ENCODE assay signal across 12 cellular contexts in the genomic region with DNA sequence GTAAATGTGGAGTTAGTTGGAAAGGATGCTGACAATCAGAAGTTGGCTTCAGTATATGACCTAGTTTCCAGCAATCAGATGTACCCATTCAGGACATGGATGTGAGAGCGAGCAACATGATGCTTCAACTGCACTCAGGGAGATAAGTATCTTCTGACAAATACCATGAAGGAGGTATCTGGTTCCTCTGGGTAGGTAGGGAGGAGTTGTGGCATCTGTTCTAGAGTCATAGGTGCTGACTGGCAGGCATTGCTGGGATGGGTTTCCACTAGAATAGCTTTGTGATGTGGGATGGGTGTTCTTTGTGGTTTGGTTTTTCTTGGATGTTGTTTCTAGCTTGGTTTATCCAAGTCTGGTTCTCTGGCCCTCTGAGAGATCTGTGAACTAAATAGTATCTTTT. TPM values are rescaled to one million over a fixed set of nuclear protein-coding genes. Genes with fewer than 3 reads are reported as not detected.
A peak's percentile ranks its signal among the peaks of the same experiment; 100 is the strongest.
DNase-seq lines count a peak whose midpoint lies in the region; ATAC-seq and TF ChIP-seq lines count a peak whose summit lies in the region.
"Had no signal": no experiment of that assay in that cellular context is flagged by ENCODE, and none has a peak within 500 bp of the region (broad histone marks: within the 10 kb centered on the region; RNA-seq: fewer than 3 reads in every experiment).

No MANE protein-coding gene starts in this region.

- intact Hi-C loops in OCI-LY7 (cut with micrococcal nuclease; ENCODE audit: unreplicated experiment) (loop anchor here (10.0 kb wide), 3 partner anchors 158 to 672 kb away; a partner anchor contains a TSS), sigmoid colon (cut with DNase I) (no loop called here)

- POLR2A ChIA-PET in OCI-LY7 (lab: Charles Lee): interaction anchor here (0.6 to 1.6 kb wide), 4 partner anchors 8 to 119 kb away, joined by 3 to 7 read pairs (median 5); a partner anchor contains a TSS

- DNase-seq in NCI-H2171 treated with DMSO at 0.1 percent for 48 hours (lab: John Stamatoyannopoulos, UW) (peak; percentile 76), NCI-H2171 (lab: John Stamatoyannopoulos, UW) (no peak), OCI-LY7 (ENCODE audit: low spot score) (no peak), chondrocyte (ENCODE audit: low spot score) (no peak), sigmoid colon (no peak), NCI-H510A (lab: John Stamatoyannopoulos, UW) (no peak), MG63 (no peak)
- DNase-seq: colonic mucosa, NCI-H146, T1000 had no signal

- TF ChIP-seq EP300 in sigmoid colon (IDR thresholded peaks at IDR 0.05): no peak

- H3K9me2 ChIP-seq in OCI-LY7 (ENCODE audit: insufficient read depth, low read length): no peaks in the 10 kb centered on the region

- WGBS in sigmoid colon, 2 donors: 94 to 96% methylated on average over 1 of the region's 1 CpG

- H3K27ac ChIP-seq in OCI-LY7 (ENCODE audit: low read depth, low read length, poor library complexity, severe bottlenecking) (no peak overlapping the region), sigmoid colon (peak overlapping the region in 3 of 4 donors; percentile 35 to 99 (median 99))
- H3K27ac ChIP-seq: colonic mucosa had no signal

- H3K27me3 Mint-ChIP-seq in chondrocyte (ENCODE audit: low read depth): no peaks in the 10 kb centered on the region

- H4K20me1 ChIP-seq in OCI-LY7 (ENCODE audit: insufficient read depth, low read length): no peaks in the 10 kb centered on the region

- no peak overlapping the region for H3K4me3 Mint-ChIP-seq in chondrocyte (ENCODE audit: unreplicated experiment)

- CTCF ChIA-PET in OCI-LY7 (lab: Charles Lee; ENCODE audit: unreplicated experiment): no interaction called here

- H3K9me3 Mint-ChIP-seq in chondrocyte (ENCODE audit: low read depth): no peaks in the 10 kb centered on the region

- no peak for TF ChIP-seq CTCF in OCI-LY7 (conservative IDR thresholded peaks at IDR 0.05; ENCODE audit: low read length)
- TF ChIP-seq CTCF in chondrocyte (IDR thresholded peaks at IDR 0.05): no peak
- TF ChIP-seq CTCF in sigmoid colon (IDR thresholded peaks at IDR 0.05): no peak

- TF ChIP-seq POLR2A in sigmoid colon (IDR thresholded peaks at IDR 0.05): no peak

- H3K9me3 ChIP-seq in OCI-LY7 (ENCODE audit: low read length): peaks cover 9% of the 10 kb centered on the region; the same call in 1 of the 2 replicates
- no peaks in the 10 kb centered on the region for H3K9me3 ChIP-seq in sigmoid colon
- H3K9me3 ChIP-seq in MG63: no peaks in the 10 kb centered on the region
- H3K9me3 ChIP-seq: colonic mucosa had no signal

- H3K27ac Mint-ChIP-seq in chondrocyte (ENCODE audit: unreplicated experiment): peak overlapping the region; percentile 53

- no peak overlapping the region for H2AFZ ChIP-seq in OCI-LY7 (ENCODE audit: low read length)

- H3K27me3 ChIP-seq in sigmoid colon: no peaks in the 10 kb centered on the region
- no peaks in the 10 kb centered on the region for H3K27me3 ChIP-seq in MG63
- H3K27me3 ChIP-seq: colonic mucosa had no signal

- H3K79me2 ChIP-seq in OCI-LY7 (ENCODE audit: insufficient read depth, low read depth, low read length): peaks cover 70% of the 10 kb centered on the region

- ATAC-seq in GM19035 (IDR thresholded peaks at IDR 0.05; ENCODE audit: unreplicated experiment): no peak
- ATAC-seq: left lobe of liver had no signal

- H3K36me3 Mint-ChIP-seq in chondrocyte (ENCODE audit: low read depth): peaks cover 5% of the 10 kb centered on the region

- peaks cover 36% of the 10 kb centered on the region for H3K4me1 Mint-ChIP-seq in chondrocyte (ENCODE audit: low read depth)

- H3K4me3 ChIP-seq in OCI-LY7 (ENCODE audit: low read depth, low read length, poor library complexity, severe bottlenecking) (no peak overlapping the region), sigmoid colon (no peak overlapping the region), MG63 (no peak overlapping the region)
- H3K4me3 ChIP-seq: colonic mucosa had no signal

- peaks cover 29% of the 10 kb centered on the region for H3K4me1 ChIP-seq in OCI-LY7 (ENCODE audit: insufficient read depth, low read length, poor library complexity, severe bottlenecking)
- H3K4me1 ChIP-seq in sigmoid colon: peaks cover 0 to 20% (median 15%) of the 10 kb centered on the region in 4 donors
- H3K4me1 ChIP-seq: colonic mucosa had no signal

- no TSS peak for BruUV-seq in OCI-LY7 (replicated peaks; lab: Mats Ljungman, UMichigan)

- peak overlapping the region; percentile 25; the same call in 1 of the 2 replicates for H3K4me2 ChIP-seq in OCI-LY7 (ENCODE audit: low read length)

- H3K36me3 ChIP-seq in OCI-LY7 (ENCODE audit: insufficient read depth, low read length) (peaks cover 34% of the 10 kb centered on the region), sigmoid colon (no peaks in the 10 kb centered on the region), MG63 (no peaks in the 10 kb centered on the region)
- H3K36me3 ChIP-seq: colonic mucosa had no signal

RNA-seq across cellular contexts. Expression of a gene that starts 3.9 kb away (rescaled TPM):
- total RNA-seq in OCI-LY7 (2014; rRNA removed; shearing (Covaris generic)): 24.8 and 26.6 TPM in 2 replicates
- total RNA-seq in OCI-LY7 (2022): 33.4 and 34.9 TPM in 2 replicates
- total RNA-seq in chondrocyte: 38.0 to 60.1 TPM (median 38.0 TPM) in 3 replicates
- total RNA-seq in sigmoid colon: 100 to 1,000 TPM in 1 of 4 donors, 10 to 100 TPM in 3; 72.1 to 122 (median 84.4) TPM
- polyA plus RNA-seq in sigmoid colon: 1 to 10 TPM; 3.0 to 9.6 (median 8.9) TPM
- total RNA-seq in MG63 (2014; rRNA removed; shearing (Covaris generic); ENCODE audit: low replicate concordance): 6.6 and 7.5 TPM in 2 replicates
